In genomic region chr1:26378088-26378878, GRCh38 we compare ENCODE assay signal across 8 cellular contexts. TPM values are rescaled to one million over a fixed set of nuclear protein-coding genes. Genes with fewer than 3 reads are reported as not detected.
A peak's percentile ranks its signal among the peaks of the same experiment; 100 is the strongest.
DNase-seq lines count a peak whose midpoint lies in the region; ATAC-seq and TF ChIP-seq lines count a peak whose summit lies in the region.

No MANE protein-coding gene starts in this region.

- DNase-seq in DND-41, result peak; percentile 86
- DNase-seq in PC-9, result peak; percentile 64 to 88
- DNase-seq in activated T-helper 1 cell treated with Interleukin-2 at 50 U/mL for 16 hours (ENCODE audit: low read depth), result peak; percentile 74
- peak in 1 of 3 donors; percentile 67 for DNase-seq in right cardiac atrium
- peak; percentile 54 for DNase-seq in stimulated activated CD8-positive, alpha-beta memory T cell treated with anti-CD3 and anti-CD28 coated beads, Interleukin-12 subunit alpha, Interleukin-12 subunit beta, amount 100 ng/mL, for 24 hours (ENCODE audit: extremely low read depth)
- no peak for DNase-seq in DMS 273 treated with DMSO at 0.1 percent for 48 hours (lab: John Stamatoyannopoulos, UW)
- DNase-seq in HuH-7 (ENCODE audit: low spot score), result no peak

- H3K36me3 ChIP-seq in DND-41 (ENCODE audit: insufficient read depth, low read length), result no peaks in the 10 kb centered on the region
- no peaks in the 10 kb centered on the region for H3K36me3 ChIP-seq in PC-9 (ENCODE audit: low read depth)

- CTCF ChIA-PET in PC-9 (lab: Charles Lee), result interaction anchor here (0.7 to 1.0 kb wide), 6 partner anchors 39 to 251 kb away, joined by 3 to 6 read pairs (median 3); partner anchors contain the start of gene HMGN2

- H3K4me2 ChIP-seq in DND-41 (ENCODE audit: insufficient read depth, low read length) (peak overlapping the region; percentile 40), PC-9 (peak overlapping the region; percentile 42)

- TF ChIP-seq CTCF in DND-41 (IDR thresholded peaks at IDR 0.05; ENCODE audit: borderline replicate concordance, extremely low read depth, low read length, poor library complexity, severe bottlenecking) (no peak), PC-9 (conservative IDR thresholded peaks at IDR 0.05) (no peak)

- H3K27ac ChIP-seq in DND-41 (ENCODE audit: low read length) (peak overlapping the region; percentile 55), PC-9 (peak overlapping the region; percentile 56), right cardiac atrium (ENCODE audit: low read length) (peak overlapping the region; percentile 13)

- no peaks in the 10 kb centered on the region for H3K9me2 ChIP-seq in PC-9 (ENCODE audit: insufficient read depth)

- H3K4me1 ChIP-seq in DND-41 (ENCODE audit: insufficient read depth, low read length) (peaks cover 24% of the 10 kb centered on the region), PC-9 (replicated peaks; ENCODE audit: insufficient read depth) (peaks cover 17% of the 10 kb centered on the region), right cardiac atrium (ENCODE audit: control insufficient read depth, insufficient read depth, low read length) (peaks cover 7% of the 10 kb centered on the region)

- BruUV-seq in PC-9 (replicated peaks; lab: Mats Ljungman, UMichigan), result no TSS peak

- H2AFZ ChIP-seq in DND-41 (ENCODE audit: low read depth, low read length) (no peak overlapping the region), PC-9 (no peak overlapping the region)

- H4K20me1 ChIP-seq in DND-41 (ENCODE audit: insufficient read depth, low read length) (0 out of 2 replicates have a peak, but pooled peaks cover 2% of the 10 kb centered on the region), PC-9 (ENCODE audit: insufficient read depth) (no peaks in the 10 kb centered on the region)

- ATAC-seq in DND-41 (ENCODE audit: insufficient read depth, low read depth) (peak; percentile 97), HG02623 (IDR thresholded peaks at IDR 0.05; ENCODE audit: unreplicated experiment) (peak; percentile 80), right cardiac atrium (peak; percentile 63 to 79)

- H3K4me3 ChIP-seq in DND-41 (ENCODE audit: low read depth in 1 of 2, low read length in 2 of 2) (no peak overlapping the region), PC-9 (no peak overlapping the region), right cardiac atrium (ENCODE audit: low read length) (no peak overlapping the region)

- no peaks in the 10 kb centered on the region for H3K9me3 ChIP-seq in DND-41 (ENCODE audit: insufficient read depth, low read length, severe bottlenecking)
- no peaks in the 10 kb centered on the region for H3K9me3 ChIP-seq in PC-9 (ENCODE audit: insufficient read depth, low read depth)
- H3K9me3 ChIP-seq in right cardiac atrium (ENCODE audit: control insufficient read depth, low read length), result no peaks in the 10 kb centered on the region

- POLR2A ChIA-PET in PC-9 (lab: Charles Lee; ENCODE audit: unreplicated experiment), result interaction anchor here (0.6 to 1.0 kb wide), 7 partner anchors 18 to 670 kb away, joined by 3 to 8 read pairs (median 4); partner anchors contain the start of genes DHDDS and SH3BGRL3

- intact Hi-C loops in PC-9 (cut with micrococcal nuclease; ENCODE audit: unreplicated experiment) (no loop called here), right cardiac atrium (cut with DNase I) (no loop called here)

- H3K79me2 ChIP-seq in DND-41 (ENCODE audit: insufficient read depth, low read length), result no peaks in the 10 kb centered on the region
- no peaks in the 10 kb centered on the region for H3K79me2 ChIP-seq in PC-9 (ENCODE audit: low read depth)

- 21% methylated on average over 5 of the region's 5 CpGs for WGBS in right cardiac atrium

- peaks cover 18% of the 10 kb centered on the region; the same call in 1 of the 2 replicates for H3F3A ChIP-seq in PC-9 (ENCODE audit: insufficient read depth, low read depth)

- no peaks in the 10 kb centered on the region for H3K27me3 ChIP-seq in DND-41 (ENCODE audit: insufficient read depth, low read length, poor library complexity)
- H3K27me3 ChIP-seq in PC-9 (ENCODE audit: insufficient read depth, low read depth), result no peaks in the 10 kb centered on the region
- H3K27me3 ChIP-seq in right cardiac atrium (ENCODE audit: control insufficient read depth, insufficient read depth), result no peaks in the 10 kb centered on the region

- no peak overlapping the region for H3K9ac ChIP-seq in DND-41 (ENCODE audit: low read depth, low read length)

RNA-seq across cellular contexts. Expression of gene ZNF683, which starts 5.7 kb away (rescaled TPM):
- total RNA-seq in PC-9 (2021) (not detected in 2 replicates), right cardiac atrium (under 1 TPM in 1 of 4 donors, not detected in 3; 0.23 TPM)
- polyA plus RNA-seq in right cardiac atrium, result not detected

RNA-seq across cellular contexts. Expression of gene CRYBG2, which starts 24.4 kb away (rescaled TPM):
- 21.7 and 24.6 TPM in 2 replicates for total RNA-seq in PC-9 (2021)
- not detected for total RNA-seq in right cardiac atrium
- not detected for polyA plus RNA-seq in right cardiac atrium

RNA-seq across cellular contexts. Expression of gene LIN28A, which starts 32.3 kb away (rescaled TPM):
- total RNA-seq in PC-9 (2021) (not detected in 2 replicates), right cardiac atrium (not detected)
- polyA plus RNA-seq in right cardiac atrium, result not detected

RNA-seq across cellular contexts. Expression of gene DHDDS, which starts 53.8 kb away (rescaled TPM):
- 35.4 and 41.4 TPM in 2 replicates for total RNA-seq in PC-9 (2021)
- 10 to 100 TPM; 27.0 to 34.0 (median 30.0) TPM for total RNA-seq in right cardiac atrium
- 21.5 TPM for polyA plus RNA-seq in right cardiac atrium

Comparison
In these comparisons a context has a peak if more than half of its experiments do, and no peak if none do; other contexts are left out.
1. DNase-seq: peak in DND-41 (single experiment), PC-9 (2 of 2), activated T-helper 1 cell treated with Interleukin-2 at 50 U/mL for 16 hours (single experiment) and stimulated activated CD8-positive, alpha-beta memory T cell treated with anti-CD3 and anti-CD28 coated beads, Interleukin-12 subunit alpha, Interleukin-12 subunit beta, amount 100 ng/mL, for 24 hours (single experiment); none in DMS 273 treated with DMSO at 0.1 percent for 48 hours (single experiment) and HuH-7 (single experiment).
2. RNA of gene CRYBG2, which starts 24.4 kb away (total RNA-seq): 21.7 to 24.6 TPM in PC-9; not detected in right cardiac atrium; every median in the first group is over 10 times any median in the second.
3. Peak in every context shown above with its lines, with median percentiles within 50 percentile points of each other: ATAC-seq and H3K27ac ChIP-seq.